Comparison of ENCODE assay signal across 9 cellular contexts in genomic region chr19:13621413-13621812, GRCh38.
DNase-seq lines count a peak whose midpoint lies in the region; TF ChIP-seq lines count a peak whose summit lies in the region.
"Had no signal": no experiment of that assay in that cellular context is flagged by ENCODE, and none has a peak within 500 bp of the region (broad histone marks: within the 10 kb centered on the region; RNA-seq: fewer than 3 reads in every experiment).

No MANE protein-coding gene starts in this region.

- TF ChIP-seq CTCF in WI38 (IDR thresholded peaks at IDR 0.05; ENCODE audit: low read depth, low read length) (peak; percentile 66), fibroblast of the aortic adventitia (IDR thresholded peaks at IDR 0.05; ENCODE audit: insufficient read depth, low read length) (peak; percentile 43), ascending aorta (IDR thresholded peaks at IDR 0.05) (no peak), transverse colon (IDR thresholded peaks at IDR 0.05) (no peak), suprapubic skin (IDR thresholded peaks at IDR 0.05) (no peak)

- H3K36me3 ChIP-seq in ascending aorta: no peaks in the 10 kb centered on the region
- no peaks in the 10 kb centered on the region for H3K36me3 ChIP-seq in transverse colon
- no peaks in the 10 kb centered on the region for H3K36me3 ChIP-seq in suprapubic skin

- intact Hi-C loops in ascending aorta (cut with DNase I) (no loop called here), transverse colon (cut with DNase I; ENCODE audit: low total_unique reads) (no loop called here)

- DNase-seq in NCI-H82 (lab: John Stamatoyannopoulos, UW) (peak; percentile 58), NCI-H82 treated with DMSO at 0.1 percent for 48 hours (lab: John Stamatoyannopoulos, UW; ENCODE audit: unreplicated experiment) (no peak), fibroblast of the aortic adventitia (ENCODE audit: low read depth) (peak; percentile 88), ascending aorta (ENCODE audit: low spot score in 2 of 2) (no peak), transverse colon (no peak), suprapubic skin (ENCODE audit: low spot score in 2 of 2) (no peak)
- peak; percentile 46 to 55 for DNase-seq in stimulated activated CD8-positive, alpha-beta memory T cell treated with anti-CD3 and anti-CD28 coated beads, Interleukin-15, amount 100 ng/mL, for 48 hours (ENCODE audit: low read depth in 2 of 2)

- H3K9me3 ChIP-seq in ascending aorta: no peaks in the 10 kb centered on the region
- no peaks in the 10 kb centered on the region for H3K9me3 ChIP-seq in transverse colon
- no peaks in the 10 kb centered on the region for H3K9me3 ChIP-seq in suprapubic skin

- no peaks in the 10 kb centered on the region for H3K4me1 ChIP-seq in ascending aorta
- H3K4me1 ChIP-seq in transverse colon: no peaks in the 10 kb centered on the region
- H3K4me1 ChIP-seq in suprapubic skin: no peaks in the 10 kb centered on the region

- WGBS in transverse colon (ENCODE audit: low coverage in 1 of 2), 2 donors: 62 to 82% methylated on average over 4 to 6 of the region's 6 CpGs
- 75% methylated on average over 6 of the region's 6 CpGs for WGBS in suprapubic skin

- H3K27me3 ChIP-seq in ascending aorta (no peaks in the 10 kb centered on the region), transverse colon (peaks cover 44% of the 10 kb centered on the region), suprapubic skin (peaks cover 68% of the 10 kb centered on the region)

- H3K27ac ChIP-seq in ascending aorta (no peak overlapping the region), transverse colon (no peak overlapping the region), suprapubic skin (no peak overlapping the region)
- H3K27ac ChIP-seq: C4-2B had no signal

- in situ Hi-C loops in transverse colon (cut with MboI; ENCODE audit: low pct_ligation_motif_present in 1 of 4, low pct_unique_long_range_greater_than_20kb in 1 of 4, low sequenced_read_pairs in 3 of 4): loop anchor here in 1 of 4 donors (25.0 kb wide), 2 partner anchors 91 to 241 kb away; no protein-coding TSS in a partner anchor

- H3K4me3 ChIP-seq in WI38 (ENCODE audit: low read depth, low read length): no peak overlapping the region
- no peak overlapping the region for H3K4me3 ChIP-seq in fibroblast of the aortic adventitia (ENCODE audit: low read depth, low read length)
- no peak overlapping the region for H3K4me3 ChIP-seq in ascending aorta
- no peak overlapping the region for H3K4me3 ChIP-seq in transverse colon
- H3K4me3 ChIP-seq in suprapubic skin: no peak overlapping the region

- TF ChIP-seq EP300 in transverse colon (IDR thresholded peaks at IDR 0.05; ENCODE audit: low read depth) (no peak), suprapubic skin (IDR thresholded peaks at IDR 0.05) (no peak)

- no peak for TF ChIP-seq POLR2A in transverse colon (IDR thresholded peaks at IDR 0.05)
- TF ChIP-seq POLR2A in suprapubic skin (IDR thresholded peaks at IDR 0.05): no peak

Comparison
In these comparisons a context has a peak if more than half of its experiments do, and no peak if none do; other contexts are left out.
1. DNase-seq: peak in NCI-H82 (single experiment), fibroblast of the aortic adventitia (single experiment) and stimulated activated CD8-positive, alpha-beta memory T cell treated with anti-CD3 and anti-CD28 coated beads, Interleukin-15, amount 100 ng/mL, for 48 hours (2 of 2); none in NCI-H82 treated with DMSO at 0.1 percent for 48 hours (single experiment), ascending aorta (0 of 2), transverse colon (single experiment) and suprapubic skin (0 of 2).
2. CTCF ChIP-seq: peak in WI38 (single experiment) and fibroblast of the aortic adventitia (single experiment); none in ascending aorta (0 of 3), transverse colon (0 of 5) and suprapubic skin (0 of 2).